In the genomic region with DNA sequence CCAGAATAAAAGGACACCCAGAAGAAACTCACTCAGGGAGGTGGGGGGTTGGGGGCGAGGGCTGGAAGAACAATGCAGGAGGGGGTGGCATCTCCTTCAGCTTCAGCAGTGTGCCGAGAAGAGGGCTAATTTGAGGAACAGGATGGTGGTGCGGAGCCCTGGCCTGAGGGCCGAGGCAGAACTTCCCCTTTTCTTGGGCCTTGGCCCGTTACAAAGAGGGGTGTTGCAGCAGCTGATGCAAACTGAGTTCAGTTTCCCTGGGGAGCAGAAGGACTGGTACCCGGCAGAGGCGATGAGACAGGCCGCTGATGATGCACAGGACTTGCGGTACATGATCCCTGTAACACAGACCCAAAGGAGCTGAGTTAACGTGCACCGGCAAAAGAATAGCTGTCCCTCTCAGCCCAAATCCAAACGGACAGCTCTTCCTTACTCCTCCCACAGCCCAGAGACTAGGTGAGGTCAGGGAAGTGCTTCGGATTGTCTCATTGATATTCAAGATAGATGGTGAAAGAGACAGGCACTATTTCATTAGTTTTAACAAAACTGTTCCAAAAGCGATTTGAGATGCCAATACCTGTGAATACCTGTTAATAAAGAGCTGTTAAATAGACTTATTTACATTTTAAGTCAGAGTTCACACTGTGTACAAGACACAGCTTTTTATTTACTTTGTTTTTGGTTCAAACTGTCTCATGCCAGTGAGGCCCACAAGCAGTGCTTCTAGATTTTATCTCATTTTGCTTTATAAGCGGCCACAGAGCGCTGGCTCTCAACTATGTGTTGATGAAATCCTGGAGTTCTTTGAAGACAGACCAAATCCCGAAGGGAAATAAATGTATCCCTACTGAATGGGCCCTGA, we compare ENCODE assay signal across 17 cellular contexts. TPM values are rescaled to one million over a fixed set of nuclear protein-coding genes. Genes with fewer than 3 reads are reported as not detected.
DNase-seq lines count a peak whose midpoint lies in the region; ATAC-seq and TF ChIP-seq lines count a peak whose summit lies in the region.
"Had no signal": no experiment of that assay in that cellular context is flagged by ENCODE, and none has a peak within 500 bp of the region (broad histone marks: within the 10 kb centered on the region; RNA-seq: fewer than 3 reads in every experiment).

No MANE protein-coding gene starts in this region.

- H3K79me1 ChIP-seq in H9 (ENCODE audit: insufficient read depth, low read depth, low read length, poor library complexity, severe bottlenecking): no peaks in the 10 kb centered on the region

- H3K4me3 ChIP-seq in right cardiac atrium (ENCODE audit: low read length) (no peak overlapping the region), aorta (ENCODE audit: low read length in 2 of 2) (no peak overlapping the region)
- H3K4me3 ChIP-seq: thoracic aorta had no signal

- intact Hi-C loops in right cardiac atrium (cut with DNase I): no loop called here
- intact Hi-C loops in cardiac septum (cut with DNase I): no loop called here
- intact Hi-C loops in aorta (cut with DNase I): no loop called here

- H3K18ac ChIP-seq in H9 (ENCODE audit: insufficient read length, low read depth, low read length): no peak overlapping the region

- peaks cover 26% of the 10 kb centered on the region for H3K27me3 Mint-ChIP-seq in activated naive CD8-positive, alpha-beta T cell treated with anti-CD3 and anti-CD28 coated beads for 36 hours
- H3K27me3 Mint-ChIP-seq in activated CD4-positive, alpha-beta memory T cell treated with anti-CD3 and anti-CD28 coated beads, Interleukin-2, amount 10 ng/mL, durations not matched to agents 7 days and 5 days: no peaks in the 10 kb centered on the region
- no peaks in the 10 kb centered on the region for H3K27me3 Mint-ChIP-seq in H9 (ENCODE audit: low read depth)

- peak in 1 of 2 donors; percentile 54 for ATAC-seq in right cardiac atrium
- peak; percentile 10 for ATAC-seq in aorta (ENCODE audit: low FRiP score)

- H3K27me3 ChIP-seq in right cardiac atrium (ENCODE audit: control insufficient read depth, insufficient read depth): no peaks in the 10 kb centered on the region
- no peaks in the 10 kb centered on the region for H3K27me3 ChIP-seq in aorta (ENCODE audit: control insufficient read depth in 1 of 2, insufficient read depth in 2 of 2, low read length in 1 of 2)
- no peaks in the 10 kb centered on the region for H3K27me3 ChIP-seq in H9 (ENCODE audit: insufficient read depth, low read length)

- CTCF ChIA-PET in activated CD4-positive, alpha-beta memory T cell treated with anti-CD3 and anti-CD28 coated beads, Interleukin-2, amount 10 ng/mL, durations not matched to agents 7 days and 5 days (lab: Charles Lee): no interaction called here

- H2AK5ac ChIP-seq in H9 (ENCODE audit: insufficient read length, low read length): no peak overlapping the region

- no peak overlapping the region for H4K91ac ChIP-seq in H9 (ENCODE audit: insufficient read length, low read depth, low read length)

- no peaks in the 10 kb centered on the region for H3K9me3 ChIP-seq in right cardiac atrium (ENCODE audit: control insufficient read depth, low read length)
- H3K9me3 ChIP-seq in aorta (ENCODE audit: control insufficient read depth, low read length): peaks cover 2% of the 10 kb centered on the region
- H3K9me3 ChIP-seq in H9 (ENCODE audit: control insufficient read depth, low read depth, low read length): no peaks in the 10 kb centered on the region
- H3K9me3 ChIP-seq: thoracic aorta had no signal

- H2BK15ac ChIP-seq in H9 (ENCODE audit: low read depth, low read length): no peak overlapping the region

- H3K23me2 ChIP-seq in H9 (ENCODE audit: insufficient read length, low read depth, low read length, poor library complexity, severe bottlenecking): no peaks in the 10 kb centered on the region

- H3K4me1 Mint-ChIP-seq in activated naive CD8-positive, alpha-beta T cell treated with anti-CD3 and anti-CD28 coated beads for 36 hours: no peaks in the 10 kb centered on the region
- no peaks in the 10 kb centered on the region for H3K4me1 Mint-ChIP-seq in activated CD4-positive, alpha-beta memory T cell treated with anti-CD3 and anti-CD28 coated beads, Interleukin-2, amount 10 ng/mL, durations not matched to agents 7 days and 5 days
- H3K4me1 Mint-ChIP-seq in H9: peaks cover 12 to 25% of the 10 kb centered on the region in 2 experiments

- H3K9ac ChIP-seq in H9 (ENCODE audit: extremely low read depth, insufficient read length, low read length): no peak overlapping the region

- H3K4me3 Mint-ChIP-seq in activated naive CD8-positive, alpha-beta T cell treated with anti-CD3 and anti-CD28 coated beads for 36 hours: no peak overlapping the region
- H3K4me3 Mint-ChIP-seq in activated CD4-positive, alpha-beta memory T cell treated with anti-CD3 and anti-CD28 coated beads, Interleukin-2, amount 10 ng/mL, durations not matched to agents 7 days and 5 days: no peak overlapping the region
- no peak overlapping the region for H3K4me3 Mint-ChIP-seq in H9
- H3K4me3 Mint-ChIP-seq: activated naive CD4-positive, alpha-beta T cell treated with anti-CD3 and anti-CD28 coated beads for 36 hours; endodermal cell; mesothelial cell of epicardium had no signal

- H3K56ac ChIP-seq in H9 (ENCODE audit: insufficient read length, low read depth, low read length): no peak overlapping the region

- H3T11ph ChIP-seq in H9 (ENCODE audit: low read length): no peak overlapping the region

- no peak overlapping the region for H3K27ac Mint-ChIP-seq in activated naive CD8-positive, alpha-beta T cell treated with anti-CD3 and anti-CD28 coated beads for 36 hours
- H3K27ac Mint-ChIP-seq in activated CD4-positive, alpha-beta memory T cell treated with anti-CD3 and anti-CD28 coated beads, Interleukin-2, amount 10 ng/mL, durations not matched to agents 7 days and 5 days: no peak overlapping the region
- H3K27ac Mint-ChIP-seq in H9: no peak overlapping the region; a peak in 1 of 7 replicates
- H3K27ac Mint-ChIP-seq: activated naive CD4-positive, alpha-beta T cell treated with anti-CD3 and anti-CD28 coated beads for 36 hours; endodermal cell; mesothelial cell of epicardium had no signal

- POLR2A ChIA-PET in activated CD4-positive, alpha-beta memory T cell treated with anti-CD3 and anti-CD28 coated beads, Interleukin-2, amount 10 ng/mL, durations not matched to agents 7 days and 5 days (lab: Charles Lee): no interaction called here

- H3K4ac ChIP-seq in H9 (ENCODE audit: low read depth, low read length): no peak overlapping the region

- no peak overlapping the region for H3K14ac ChIP-seq in H9 (ENCODE audit: insufficient read depth, low read length)

- H2BK12ac ChIP-seq in H9 (ENCODE audit: insufficient read length, low read depth, low read length): no peak overlapping the region

- H3K27ac ChIP-seq in right cardiac atrium (ENCODE audit: low read length) (no peak overlapping the region), aorta (ENCODE audit: low read depth in 1 of 2, low read length in 2 of 2) (no peak overlapping the region), H9 (ENCODE audit: insufficient read length, low read depth, low read length) (no peak overlapping the region)
- H3K27ac ChIP-seq: thoracic aorta had no signal

- H3K36me3 ChIP-seq in aorta (ENCODE audit: control insufficient read depth in 1 of 2, insufficient read depth in 2 of 2, low read length in 1 of 2): no peaks in the 10 kb centered on the region
- H3K36me3 ChIP-seq: thoracic aorta had no signal

- no peak overlapping the region for H3K4me2 ChIP-seq in H9 (ENCODE audit: insufficient read depth, insufficient read length, low read length)

- H4K20me1 ChIP-seq in H9 (ENCODE audit: control insufficient read depth, insufficient read depth, insufficient read length): no peaks in the 10 kb centered on the region

- H3K9me3 Mint-ChIP-seq in activated naive CD8-positive, alpha-beta T cell treated with anti-CD3 and anti-CD28 coated beads for 36 hours: no peaks in the 10 kb centered on the region
- no peaks in the 10 kb centered on the region for H3K9me3 Mint-ChIP-seq in activated CD4-positive, alpha-beta memory T cell treated with anti-CD3 and anti-CD28 coated beads, Interleukin-2, amount 10 ng/mL, durations not matched to agents 7 days and 5 days
- no peaks in the 10 kb centered on the region for H3K9me3 Mint-ChIP-seq in H9
- H3K9me3 Mint-ChIP-seq: activated naive CD4-positive, alpha-beta T cell treated with anti-CD3 and anti-CD28 coated beads for 36 hours; endodermal cell; mesothelial cell of epicardium had no signal

- H2BK120ac ChIP-seq in H9 (ENCODE audit: low read depth, low read length, poor library complexity, severe bottlenecking): no peak overlapping the region

- no peak overlapping the region for H4K8ac ChIP-seq in H9 (replicated peaks; ENCODE audit: insufficient read length, low read depth, low read length)

- H2BK5ac ChIP-seq in H9 (ENCODE audit: insufficient read length, low read length): no peak overlapping the region

- no peak overlapping the region for H4K5ac ChIP-seq in H9 (ENCODE audit: insufficient read length, low read depth, low read length)

- H2BK20ac ChIP-seq in H9 (ENCODE audit: low read depth, low read length, poor library complexity, severe bottlenecking): no peak overlapping the region

- H3K79me2 ChIP-seq in H9 (ENCODE audit: insufficient read depth, low read length): no peaks in the 10 kb centered on the region

- no peak overlapping the region for H3K23ac ChIP-seq in H9 (ENCODE audit: insufficient read length, low read depth, low read length)

- H3K36me3 Mint-ChIP-seq in activated naive CD8-positive, alpha-beta T cell treated with anti-CD3 and anti-CD28 coated beads for 36 hours: no peaks in the 10 kb centered on the region
- no peaks in the 10 kb centered on the region for H3K36me3 Mint-ChIP-seq in activated CD4-positive, alpha-beta memory T cell treated with anti-CD3 and anti-CD28 coated beads, Interleukin-2, amount 10 ng/mL, durations not matched to agents 7 days and 5 days (ENCODE audit: low read depth)
- H3K36me3 Mint-ChIP-seq in H9 (ENCODE audit: insufficient read depth in 1 of 3, low read depth in 3 of 3): peaks cover 0 to 1% (median 0%) of the 10 kb centered on the region in 3 experiments; a peak in 1 of 7 replicates
- H3K36me3 Mint-ChIP-seq: mesothelial cell of epicardium had no signal

- 81% methylated on average over 17 of the region's 17 CpGs for WGBS in right cardiac atrium
- WGBS in aorta, 2 donors: 83 to 87% methylated on average over 17 of the region's 17 CpGs
- no CpG with 5 or more reads among the region's 17 CpGs for WGBS in H9 (ENCODE audit: extremely low coverage, insufficient read length, low lambda C conversion rate)

- peak in 2 of 3 donors; percentile 37 to 60 for DNase-seq in right cardiac atrium
- no peak for DNase-seq in cardiac septum (ENCODE audit: low spot score)
- DNase-seq in NOMO-1 (lab: John Stamatoyannopoulos, UW; ENCODE audit: unreplicated experiment in 2 of 2): peak; percentile 24 to 48
- peak; percentile 63 for DNase-seq in germinal center (ENCODE audit: low spot score)
- DNase-seq in aorta: no peak
- no peak for DNase-seq in activated naive CD8-positive, alpha-beta T cell treated with anti-CD3 and anti-CD28 coated beads for 36 hours
- no peak for DNase-seq in activated CD4-positive, alpha-beta memory T cell treated with anti-CD3 and anti-CD28 coated beads, Interleukin-2, amount 10 ng/mL, durations not matched to agents 7 days and 5 days
- DNase-seq in H9: no peak
- DNase-seq: activated CD8-positive, alpha-beta memory T cell treated with anti-CD3 and anti-CD28 coated beads, Interleukin-2, amount 50 U/mL, for 4 hours; activated naive CD4-positive, alpha-beta T cell treated with anti-CD3 and anti-CD28 coated beads for 36 hours; DMS 273 treated with DMSO at 0.1 percent for 48 hours; endodermal cell; foreskin fibroblast; NCI-H2081; posterior cingulate gyrus had no signal

- no peaks in the 10 kb centered on the region for H3K4me1 ChIP-seq in right cardiac atrium (ENCODE audit: control insufficient read depth, insufficient read depth, low read length)
- H3K4me1 ChIP-seq in aorta (ENCODE audit: control insufficient read depth in 1 of 2, insufficient read depth in 2 of 2, low read length in 2 of 2): no peaks in the 10 kb centered on the region
- no peaks in the 10 kb centered on the region for H3K4me1 ChIP-seq in H9 (ENCODE audit: insufficient read depth, low read length)

- no peak for TF ChIP-seq CTCF in H9 (conservative IDR thresholded peaks at IDR 0.05)

- H2AFZ ChIP-seq in H9 (ENCODE audit: low read length): no peak overlapping the region

RNA-seq across cellular contexts. Expression of gene LYPD1, which starts 23.8 kb away (rescaled TPM):
- total RNA-seq in right cardiac atrium: not detected
- 0.07 TPM for polyA plus RNA-seq in right cardiac atrium
- 3.3 TPM for total RNA-seq in cardiac septum
- 1 to 10 TPM in 1 of 2 donors, under 1 TPM in 1; 0.49 to 1.2 TPM for total RNA-seq in aorta
- polyA plus RNA-seq in aorta: not detected
- total RNA-seq in activated naive CD8-positive, alpha-beta T cell treated with anti-CD3 and anti-CD28 coated beads for 36 hours: not detected
- not detected for total RNA-seq in activated CD4-positive, alpha-beta memory T cell treated with anti-CD3 and anti-CD28 coated beads, Interleukin-2, amount 10 ng/mL, durations not matched to agents 7 days and 5 days
- 10.6 and 11.2 TPM in 2 replicates for total RNA-seq in H9 (2021)
- total RNA-seq: activated naive CD4-positive, alpha-beta T cell treated with anti-CD3 and anti-CD28 coated beads for 36 hours had no signal

Comparison
In these comparisons a context has a peak if more than half of its experiments do, and no peak if none do; other contexts are left out.
1. DNase-seq: peak in right cardiac atrium (2 of 3), NOMO-1 (2 of 2) and germinal center (single experiment); none in cardiac septum (single experiment), aorta (0 of 2), activated naive CD8-positive, alpha-beta T cell treated with anti-CD3 and anti-CD28 coated beads for 36 hours (single experiment), activated CD4-positive, alpha-beta memory T cell treated with anti-CD3 and anti-CD28 coated beads, Interleukin-2, amount 10 ng/mL, durations not matched to agents 7 days and 5 days (single experiment) and H9 (single experiment).